In the genomic region with DNA sequence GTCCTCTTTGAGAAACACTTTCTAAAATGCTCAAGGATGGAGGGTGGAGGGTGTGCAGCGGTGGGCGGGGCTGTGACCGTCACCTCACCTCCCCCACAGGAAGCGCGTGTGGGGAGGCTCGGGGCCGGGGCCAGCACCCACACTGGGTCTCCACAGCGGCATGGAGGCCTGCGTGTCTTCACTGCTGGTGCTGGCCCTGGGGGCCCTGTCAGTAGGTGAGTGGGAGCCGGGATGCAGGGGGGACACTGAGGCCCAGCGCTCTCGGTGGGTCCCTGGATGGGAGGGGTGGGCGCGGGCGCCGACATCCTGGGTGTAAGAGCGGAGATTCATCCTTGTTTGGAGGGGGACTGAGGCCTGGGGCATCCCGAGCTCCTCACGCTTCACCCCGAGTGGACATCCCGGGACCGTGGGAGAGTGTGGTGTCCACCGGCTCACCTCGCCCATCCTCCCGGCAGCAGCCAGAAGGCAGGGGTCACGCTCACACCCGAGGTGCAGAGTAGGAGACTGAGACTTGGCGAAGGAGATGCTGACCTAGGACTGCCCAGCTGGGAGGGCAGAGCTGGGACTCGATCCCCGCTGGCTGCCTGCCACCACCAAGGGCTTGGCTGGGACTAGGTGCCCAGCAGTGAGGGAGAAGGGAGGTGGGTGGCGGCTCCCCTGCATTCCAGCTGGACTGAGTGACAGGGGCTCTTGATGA, we compare ENCODE assay signal across 8 cellular contexts. TPM values are rescaled to one million over a fixed set of nuclear protein-coding genes. Genes with fewer than 3 reads are reported as not detected.
DNase-seq lines count a peak whose midpoint lies in the region; ATAC-seq and TF ChIP-seq lines count a peak whose summit lies in the region.

A gene (plus strand): TSS at position 142 of the 697 bp plus-strand sequence. CDS start 19 bp downstream, at position 161.

- H3K4me3 Mint-ChIP-seq in immature natural killer cell: peak within 1 kb of the TSS; percentile 87 to 96 (median 92)

- peak within 1 kb of the TSS; percentile 93 to 98 (median 98) for H3K27ac Mint-ChIP-seq in immature natural killer cell

- H3K4me3 ChIP-seq in WERI-Rb-1 (ENCODE audit: low read depth, low read length): no peak within 1 kb of the TSS

- H3K9me3 ChIP-seq in KOPT-K1 (ENCODE audit: insufficient read depth, low read length, poor library complexity, severe bottlenecking) (no peaks in the 10 kb centered on the region), WERI-Rb-1 (ENCODE audit: severe bottlenecking) (peaks cover 3% of the 10 kb centered on the region)

- no peaks in the 10 kb centered on the region for H3K27me3 ChIP-seq in WERI-Rb-1 (ENCODE audit: insufficient read depth, low read depth, severe bottlenecking)

- peaks cover 11 to 22% (median 21%) of the 10 kb centered on the region in 3 donors for H3K27me3 Mint-ChIP-seq in immature natural killer cell (ENCODE audit: low read depth in 3 of 3)

- peak within 1 kb of the TSS; percentile 13 for H3K27ac ChIP-seq in KOPT-K1 (ENCODE audit: low read depth, low read length, poor library complexity, severe bottlenecking)
- H3K27ac ChIP-seq in WERI-Rb-1: no peak within 1 kb of the TSS

- TF ChIP-seq CTCF in WERI-Rb-1 (IDR thresholded peaks at IDR 0.05; ENCODE audit: low read depth, low read length): no peak

- no peaks in the 10 kb centered on the region for H3K9me3 Mint-ChIP-seq in immature natural killer cell

- peaks cover 4 to 8% (median 6%) of the 10 kb centered on the region in 3 donors for H3K36me3 Mint-ChIP-seq in immature natural killer cell

- ATAC-seq in HG03342 (IDR thresholded peaks at IDR 0.05; ENCODE audit: unreplicated experiment): no peak

- peaks cover 27 to 38% of the 10 kb centered on the region in 2 donors for H3K4me1 Mint-ChIP-seq in immature natural killer cell

- H3K36me3 ChIP-seq in KOPT-K1 (ENCODE audit: insufficient read depth, low read length) (peaks cover 31% of the 10 kb centered on the region; the same call in 1 of the 2 replicates), WERI-Rb-1 (peaks cover 29% of the 10 kb centered on the region)

- peak; percentile 55 for DNase-seq in activated CD8-positive, alpha-beta memory T cell treated with anti-CD3 and anti-CD28 coated beads, Interleukin-2, amount 50 U/mL, for 24 hours (ENCODE audit: extremely low read depth)
- DNase-seq in immature natural killer cell (peak; percentile 94 to 96 (median 95)), SHP77 (lab: John Stamatoyannopoulos, UW) (no peak), COR-L47 (lab: John Stamatoyannopoulos, UW) (no peak), WERI-Rb-1 (no peak)
- DNase-seq in stimulated activated CD8-positive, alpha-beta memory T cell treated with anti-CD3 and anti-CD28 coated beads, Interleukin-15, amount 100 ng/mL, for 4 hours (ENCODE audit: low read depth in 2 of 2): peak; percentile 69 to 70

RNA-seq across cellular contexts. Expression of the gene that starts here (rescaled TPM):
- polyA plus RNA-seq in immature natural killer cell: 100 to 1,000 TPM; 584 to 982 (median 652) TPM

Comparison
In these comparisons a context has a peak if more than half of its experiments do, and no peak if none do; other contexts are left out.
1. DNase-seq: peak in activated CD8-positive, alpha-beta memory T cell treated with anti-CD3 and anti-CD28 coated beads, Interleukin-2, amount 50 U/mL, for 24 hours (single experiment), immature natural killer cell (3 of 3) and stimulated activated CD8-positive, alpha-beta memory T cell treated with anti-CD3 and anti-CD28 coated beads, Interleukin-15, amount 100 ng/mL, for 4 hours (2 of 2); none in SHP77 (0 of 2), COR-L47 (single experiment) and WERI-Rb-1 (single experiment).